In the genomic region with DNA sequence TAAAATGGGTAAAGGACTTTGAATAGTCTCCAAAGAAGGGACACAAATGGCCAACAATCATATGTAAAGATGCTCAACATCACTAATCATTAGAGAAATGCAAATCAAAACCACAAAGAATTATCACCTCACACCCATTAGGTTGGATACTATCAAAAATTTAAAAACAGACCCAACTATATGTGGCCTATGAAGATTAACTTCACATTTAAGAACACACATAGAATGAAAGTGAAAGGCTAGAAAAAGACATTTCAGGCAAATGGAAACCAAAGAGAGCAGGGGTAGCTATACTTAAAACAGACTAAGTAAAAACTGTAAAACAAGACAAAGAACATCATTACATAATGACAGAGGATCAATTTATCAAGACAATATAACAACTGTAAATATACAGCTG, we compare ENCODE assay signal across 14 cellular contexts.
"Had no signal": no experiment of that assay in that cellular context is flagged by ENCODE, and none has a peak within 500 bp of the region (broad histone marks: within the 10 kb centered on the region; RNA-seq: fewer than 3 reads in every experiment).

No MANE protein-coding gene starts in this region.

- H3K4me3 Mint-ChIP-seq: brain; effector memory CD8-positive, alpha-beta T cell; memory B cell; nephron had no signal

- ATAC-seq: effector memory CD8-positive, alpha-beta T cell; gastroesophageal sphincter; SK-N-SH treated with all-trans-retinoic acid at 6 μM for 48 hours had no signal

- H3K4me1 ChIP-seq: gastroesophageal sphincter, left ventricle myocardium inferior, sigmoid colon had no signal

- FAIRE-seq: keratinocyte had no signal

- H3K27ac ChIP-seq: gastroesophageal sphincter, left ventricle myocardium inferior, sigmoid colon had no signal

- H3K9me3 Mint-ChIP-seq: effector memory CD8-positive, alpha-beta T cell had no signal

- H3K27me3 ChIP-seq: gastroesophageal sphincter, sigmoid colon had no signal

- H3K4me1 Mint-ChIP-seq: brain, nephron had no signal

- DNase-seq: activated naive CD4-positive, alpha-beta T cell; amniotic stem cell; effector memory CD8-positive, alpha-beta T cell; left ventricle myocardium inferior; sigmoid colon; stimulated activated CD4-positive, alpha-beta T cell treated with anti-CD3 and anti-CD28 coated beads, Interleukin-2, amount 100 ng/mL, for 24 hours; stimulated activated naive CD4-positive, alpha-beta T cell; trophoblast cell had no signal

- H3K27me3 Mint-ChIP-seq: brain; effector memory CD8-positive, alpha-beta T cell; memory B cell had no signal

- H3K9me3 ChIP-seq: gastroesophageal sphincter, sigmoid colon had no signal

- H3K27ac Mint-ChIP-seq: brain, memory B cell, nephron had no signal

- H3K4me3 ChIP-seq: gastroesophageal sphincter, left ventricle myocardium inferior, sigmoid colon had no signal
